ENCODE assay signal across 8 cellular contexts in genomic region chr6:13304580-13305255, GRCh38. TPM values are rescaled to one million over a fixed set of nuclear protein-coding genes. Genes with fewer than 3 reads are reported as not detected.
A peak's percentile ranks its signal among the peaks of the same experiment; 100 is the strongest.
DNase-seq lines count a peak whose midpoint lies in the region; ATAC-seq and TF ChIP-seq lines count a peak whose summit lies in the region.

No MANE protein-coding gene starts in this region.

- TF ChIP-seq POLR2A in tibial nerve (IDR thresholded peaks at IDR 0.05) (no peak), erythroblast (IDR thresholded peaks at IDR 0.05; ENCODE audit: low read length) (no peak)

- 52 to 65% methylated on average over 11 of the region's 11 CpGs for WGBS in tibial nerve, 2 donors

- peaks cover 57% of the 10 kb centered on the region for H3K4me1 ChIP-seq in left ventricle myocardium inferior
- H3K4me1 ChIP-seq in tibial nerve, result peaks cover 0 to 43% (median 24%) of the 10 kb centered on the region in 4 donors

- H3K9me3 ChIP-seq in left ventricle myocardium inferior (replicated peaks) (no peaks in the 10 kb centered on the region), tibial nerve (no peaks in the 10 kb centered on the region)

- intact Hi-C loops in left ventricle myocardium inferior (cut with micrococcal nuclease) (no loop called here), left ventricle myocardium superior (cut with micrococcal nuclease) (loop anchor here (10.0 kb wide), 1 partner anchor 390 kb away; no protein-coding TSS in a partner anchor)

- DNase-seq in left ventricle myocardium inferior (no peak), left ventricle myocardium superior (no peak), epithelial cell of prostate (ENCODE audit: low read depth, low spot score) (no peak), tibial nerve (ENCODE audit: low spot score in 2 of 2) (no peak), NCI-H1417 (lab: John Stamatoyannopoulos, UW) (no peak), erythroblast (lab: John Stamatoyannopoulos, UW) (no peak)
- DNase-seq in stimulated activated CD4-positive, alpha-beta T cell treated with anti-CD3 and anti-CD28 coated beads, Interleukin-15, amount 100 ng/mL, for 24 hours, result no peak

- H3K27me3 ChIP-seq in left ventricle myocardium inferior (ENCODE audit: low read depth) (no peaks in the 10 kb centered on the region), tibial nerve (no peaks in the 10 kb centered on the region)

- ATAC-seq in left ventricle myocardium superior (no peak), HG03342 (IDR thresholded peaks at IDR 0.05; ENCODE audit: unreplicated experiment) (peak; percentile 30)

- TF ChIP-seq CTCF in left ventricle myocardium inferior (IDR thresholded peaks at IDR 0.05; ENCODE audit: borderline replicate concordance) (no peak), tibial nerve (IDR thresholded peaks at IDR 0.05) (no peak)

- H3K4me3 ChIP-seq in left ventricle myocardium inferior (no peak overlapping the region), tibial nerve (no peak overlapping the region)

- TF ChIP-seq EP300 in tibial nerve (IDR thresholded peaks at IDR 0.05), result no peak

- H3K27ac ChIP-seq in left ventricle myocardium inferior (replicated peaks), result peak overlapping the region; percentile 71
- peak overlapping the region; percentile 93 for H3K27ac ChIP-seq in epithelial cell of prostate
- peak overlapping the region; percentile 38 to 91 (median 84) for H3K27ac ChIP-seq in tibial nerve

- H3K36me3 ChIP-seq in left ventricle myocardium inferior (peaks cover 50% of the 10 kb centered on the region), tibial nerve (peaks cover 0 to 49% (median 0%) of the 10 kb centered on the region in 3 donors)

RNA-seq across cellular contexts. Expression of gene TBC1D7, which starts 23.6 kb away (rescaled TPM):
- total RNA-seq in left ventricle myocardium inferior (40.2 TPM), left ventricle myocardium superior (34.0 TPM), tibial nerve (10 to 100 TPM in 1 of 4 donors, 1 to 10 TPM in 3; 5.5 to 28.2 (median 7.1) TPM)
